ENCODE assay signal across 1 cellular context in the genomic region with DNA sequence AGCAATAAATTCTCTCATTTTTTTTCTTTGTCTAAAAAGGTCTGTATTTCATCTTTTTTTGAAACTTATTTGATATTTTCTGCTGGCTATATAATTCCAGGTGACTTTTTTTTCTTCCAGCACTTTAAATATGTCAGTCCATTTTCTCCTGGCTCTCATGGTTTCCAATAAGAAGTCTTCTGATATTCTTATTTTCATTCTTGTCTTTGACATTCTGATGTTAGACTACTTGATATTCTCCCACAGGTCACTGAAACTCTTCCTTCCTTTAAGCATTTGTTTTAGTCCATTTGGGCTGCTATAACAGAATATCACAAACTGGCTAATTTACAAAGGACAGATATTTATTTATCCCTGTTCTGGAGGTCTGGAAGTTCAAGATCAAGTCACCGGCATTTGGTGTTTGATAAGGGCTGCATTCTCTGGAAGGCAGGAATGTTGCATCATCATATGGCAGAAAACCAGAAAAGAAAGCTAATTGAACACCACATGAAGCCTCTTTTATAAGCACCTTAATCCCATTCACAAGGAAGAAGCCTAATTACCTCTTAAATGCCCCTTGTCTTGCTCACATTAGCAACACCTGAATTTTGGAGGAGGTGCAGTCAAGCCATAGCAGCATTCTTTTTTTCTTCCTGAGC.
A peak's percentile ranks its signal among the peaks of the same experiment; 100 is the strongest.
TF ChIP-seq lines count a peak whose summit lies in the region.

No MANE protein-coding gene starts in this region.

TF ChIP-seq in H1, 55 proteins besides CTCF, POLR2A, EP300 and RAD21 (continued from another document):
- TF ChIP-seq ZNF274 (IDR thresholded peaks at IDR 0.05; ENCODE audit: borderline replicate concordance, extremely low read depth, low read length) = no peak
- peak; percentile 61 for TF ChIP-seq JUND (IDR thresholded peaks at IDR 0.05; ENCODE audit: low read length)
- TF ChIP-seq EGR1 (IDR thresholded peaks at IDR 0.05; ENCODE audit: borderline replicate concordance, low read depth, low read length) = no peak
- TF ChIP-seq CEBPB (IDR thresholded peaks at IDR 0.05; ENCODE audit: low read depth, low read length) = peak; percentile 90
- TF ChIP-seq SP1 (IDR thresholded peaks at IDR 0.05; ENCODE audit: low read depth, low read length) = no peak
- TF ChIP-seq SIN3A (conservative IDR thresholded peaks at IDR 0.05 in 1 of 2, IDR thresholded peaks at IDR 0.05 in 1 of 2; ENCODE audit: low read depth in 1 of 2, low read length in 2 of 2) = no peak
- TF ChIP-seq RBBP5 (IDR thresholded peaks at IDR 0.05; ENCODE audit: borderline replicate concordance, low read depth, low read length) = no peak
- TF ChIP-seq BCL11A (IDR thresholded peaks at IDR 0.05; ENCODE audit: low read depth in 2 of 2, low read length in 2 of 2) = no peak
- no peak for TF ChIP-seq HDAC2 (IDR thresholded peaks at IDR 0.05; ENCODE audit: borderline replicate concordance in 1 of 2, low read depth in 2 of 2, low read length in 2 of 2)
TF ChIP-seq in H1: peak in this region for 4.
